19 cellular contexts compared by ENCODE assay signal in genomic region chr4:7451800-7452199, GRCh38. TPM values are rescaled to one million over a fixed set of nuclear protein-coding genes. Genes with fewer than 3 reads are reported as not detected.
DNase-seq lines count a peak whose midpoint lies in the region; ATAC-seq and TF ChIP-seq lines count a peak whose summit lies in the region.
"Had no signal": no experiment of that assay in that cellular context is flagged by ENCODE, and none has a peak within 500 bp of the region (broad histone marks: within the 10 kb centered on the region; RNA-seq: fewer than 3 reads in every experiment).

No MANE protein-coding gene starts in this region.

- no peaks in the 10 kb centered on the region for H3K4me1 Mint-ChIP-seq in activated naive CD4-positive, alpha-beta T cell treated with anti-CD3 and anti-CD28 coated beads, Interleukin-2, amount 50 U/mL, for 24 hours
- peaks cover 5% of the 10 kb centered on the region for H3K4me1 Mint-ChIP-seq in stimulated activated effector memory CD8-positive, alpha-beta T cell treated with anti-CD3 and anti-CD28 coated beads, Interleukin-12 subunit alpha, Interleukin-12 subunit beta, amount 100 ng/mL, for 72 hours

- H3K27me3 ChIP-seq in RWPE2 (ENCODE audit: insufficient read depth, poor library complexity, severe bottlenecking), result no peaks in the 10 kb centered on the region

- no peaks in the 10 kb centered on the region for H3K27me3 Mint-ChIP-seq in activated naive CD4-positive, alpha-beta T cell treated with anti-CD3 and anti-CD28 coated beads, Interleukin-2, amount 50 U/mL, for 24 hours
- H3K27me3 Mint-ChIP-seq: CD4-positive, alpha-beta T cell; IgD-negative memory B cell had no signal

- ATAC-seq in activated naive CD4-positive, alpha-beta T cell treated with anti-CD3 and anti-CD28 coated beads, Interleukin-2, amount 50 U/mL, for 72 hours, result no peak
- peak; percentile 17; the same call in 2 of the 3 replicates for ATAC-seq in RWPE2 (ENCODE audit: low read depth)
- ATAC-seq in stimulated activated effector memory CD8-positive, alpha-beta T cell treated with anti-CD3 and anti-CD28 coated beads, Interleukin-12 subunit alpha, Interleukin-12 subunit beta, amount 100 ng/mL, for 72 hours, result no peak
- no peak for ATAC-seq in HG03469 (IDR thresholded peaks at IDR 0.05; ENCODE audit: unreplicated experiment)
- ATAC-seq in GM21381 (IDR thresholded peaks at IDR 0.05; ENCODE audit: unreplicated experiment), result no peak

- H3K9me3 ChIP-seq in RWPE2 (ENCODE audit: severe bottlenecking), result no peaks in the 10 kb centered on the region

- no peak for DNase-seq in activated naive CD4-positive, alpha-beta T cell treated with anti-CD3 and anti-CD28 coated beads, Interleukin-2, amount 50 U/mL, for 72 hours (ENCODE audit: low spot score in 2 of 2)
- DNase-seq in RWPE2 (ENCODE audit: low spot score) (no peak), iPS-NIHi7 (ENCODE audit: extremely low spot score) (no peak)
- DNase-seq in stimulated activated effector memory CD8-positive, alpha-beta T cell treated with anti-CD3 and anti-CD28 coated beads, Interleukin-12 subunit alpha, Interleukin-12 subunit beta, amount 100 ng/mL, for 72 hours (ENCODE audit: low spot score in 2 of 2), result no peak
- DNase-seq: 8988T; ACHN; C1 segment of cervical spinal cord; Calu3; CD4-positive, alpha-beta T cell; DMS 273 treated with DMSO at 0.1 percent for 48 hours; HCEC 1CT; HFFc6 had no signal

- no peak overlapping the region for H3K4me3 ChIP-seq in RWPE2 (ENCODE audit: severe bottlenecking)

- no peaks in the 10 kb centered on the region for H3K36me3 ChIP-seq in RWPE2 (ENCODE audit: low read depth)

- H3K4me1 ChIP-seq in RWPE2 (ENCODE audit: insufficient read depth, poor library complexity, severe bottlenecking), result no peaks in the 10 kb centered on the region

- no peak for TF ChIP-seq CTCF in RWPE2 (IDR thresholded peaks at IDR 0.05; ENCODE audit: poor library complexity, severe bottlenecking)

- no peaks in the 10 kb centered on the region for H3K36me3 Mint-ChIP-seq in activated naive CD4-positive, alpha-beta T cell treated with anti-CD3 and anti-CD28 coated beads, Interleukin-2, amount 50 U/mL, for 24 hours
- no peaks in the 10 kb centered on the region for H3K36me3 Mint-ChIP-seq in activated naive CD4-positive, alpha-beta T cell treated with anti-CD3 and anti-CD28 coated beads, Interleukin-2, amount 50 U/mL, for 72 hours
- no peaks in the 10 kb centered on the region for H3K36me3 Mint-ChIP-seq in stimulated activated effector memory CD8-positive, alpha-beta T cell treated with anti-CD3 and anti-CD28 coated beads, Interleukin-12 subunit alpha, Interleukin-12 subunit beta, amount 100 ng/mL, for 72 hours
- H3K36me3 Mint-ChIP-seq: IgD-negative memory B cell had no signal

- H3K9me3 Mint-ChIP-seq in activated naive CD4-positive, alpha-beta T cell treated with anti-CD3 and anti-CD28 coated beads, Interleukin-2, amount 50 U/mL, for 24 hours, result no peaks in the 10 kb centered on the region
- H3K9me3 Mint-ChIP-seq in activated naive CD4-positive, alpha-beta T cell treated with anti-CD3 and anti-CD28 coated beads, Interleukin-2, amount 50 U/mL, for 72 hours, result peaks cover 0 to 3% of the 10 kb centered on the region in 2 donors
- H3K9me3 Mint-ChIP-seq in stimulated activated effector memory CD8-positive, alpha-beta T cell treated with anti-CD3 and anti-CD28 coated beads, Interleukin-12 subunit alpha, Interleukin-12 subunit beta, amount 100 ng/mL, for 72 hours, result no peaks in the 10 kb centered on the region
- H3K9me3 Mint-ChIP-seq: CD4-positive, alpha-beta T cell had no signal

- H3K27ac ChIP-seq in RWPE2 (ENCODE audit: poor library complexity, severe bottlenecking), result no peak overlapping the region

- H3K27ac Mint-ChIP-seq in activated naive CD4-positive, alpha-beta T cell treated with anti-CD3 and anti-CD28 coated beads, Interleukin-2, amount 50 U/mL, for 24 hours, result peak overlapping the region; percentile 33
- no peak overlapping the region for H3K27ac Mint-ChIP-seq in activated naive CD4-positive, alpha-beta T cell treated with anti-CD3 and anti-CD28 coated beads, Interleukin-2, amount 50 U/mL, for 72 hours
- peak overlapping the region; percentile 70 for H3K27ac Mint-ChIP-seq in stimulated activated effector memory CD8-positive, alpha-beta T cell treated with anti-CD3 and anti-CD28 coated beads, Interleukin-12 subunit alpha, Interleukin-12 subunit beta, amount 100 ng/mL, for 72 hours
- H3K27ac Mint-ChIP-seq: CD4-positive, alpha-beta T cell; HFFc6; IgD-negative memory B cell had no signal

- no peak overlapping the region for H3K4me3 Mint-ChIP-seq in activated naive CD4-positive, alpha-beta T cell treated with anti-CD3 and anti-CD28 coated beads, Interleukin-2, amount 50 U/mL, for 24 hours
- H3K4me3 Mint-ChIP-seq in stimulated activated effector memory CD8-positive, alpha-beta T cell treated with anti-CD3 and anti-CD28 coated beads, Interleukin-12 subunit alpha, Interleukin-12 subunit beta, amount 100 ng/mL, for 72 hours, result no peak overlapping the region
- H3K4me3 Mint-ChIP-seq: CD4-positive, alpha-beta T cell; HFFc6; IgD-negative memory B cell had no signal

RNA-seq across cellular contexts. Expression of gene PSAPL1, which starts 17.1 kb away (rescaled TPM):
- not detected for total RNA-seq in activated naive CD4-positive, alpha-beta T cell treated with anti-CD3 and anti-CD28 coated beads, Interleukin-2, amount 50 U/mL, for 72 hours
- total RNA-seq: Calu3; CD4-positive, alpha-beta T cell; Daoy; H4; HFFc6; HT-29 had no signal

Comparison
In these comparisons a context has a peak if more than half of its experiments do, and no peak if none do; other contexts are left out.
1. H3K27ac Mint-ChIP-seq: peak in activated naive CD4-positive, alpha-beta T cell treated with anti-CD3 and anti-CD28 coated beads, Interleukin-2, amount 50 U/mL, for 24 hours (single experiment) and stimulated activated effector memory CD8-positive, alpha-beta T cell treated with anti-CD3 and anti-CD28 coated beads, Interleukin-12 subunit alpha, Interleukin-12 subunit beta, amount 100 ng/mL, for 72 hours (single experiment); none in activated naive CD4-positive, alpha-beta T cell treated with anti-CD3 and anti-CD28 coated beads, Interleukin-2, amount 50 U/mL, for 72 hours (0 of 2).